2 cellular contexts compared by ENCODE assay signal in the genomic region with DNA sequence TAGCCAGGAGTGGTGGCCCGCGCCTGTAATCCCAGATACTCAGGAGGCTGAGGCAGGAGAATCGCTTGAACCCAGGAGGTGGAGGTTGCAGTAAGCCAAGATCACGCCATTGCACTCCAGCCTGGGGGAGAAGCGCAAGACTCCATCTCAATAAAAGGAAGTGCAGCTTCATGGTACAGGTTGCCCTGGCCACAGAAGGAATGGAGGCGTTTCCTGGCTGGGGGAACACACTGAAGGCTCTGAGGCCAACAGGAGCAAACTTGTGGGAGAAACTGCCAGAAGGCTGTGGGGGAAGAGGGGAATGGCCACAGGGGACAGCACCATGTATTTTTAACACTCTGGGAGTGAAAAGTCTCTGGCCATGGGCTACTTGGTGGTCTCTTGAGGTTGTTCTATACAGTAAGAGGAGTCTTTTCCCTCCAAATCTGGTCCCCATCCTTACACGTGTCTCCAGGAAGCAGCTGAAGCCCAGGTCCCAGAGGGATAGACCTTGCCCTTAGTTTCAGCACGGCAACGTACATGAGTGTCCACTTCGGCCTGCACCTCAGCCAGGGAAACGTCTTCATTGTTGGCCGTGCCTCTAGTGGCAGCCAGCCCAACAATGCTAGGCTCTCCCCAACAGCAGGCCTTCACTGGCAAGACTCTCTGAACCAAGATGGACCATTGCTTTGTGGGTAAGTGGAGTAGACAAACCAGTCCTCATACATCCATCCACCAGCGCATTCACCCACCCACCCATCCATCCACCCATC.
TF ChIP-seq lines count a peak whose summit lies in the region.

No MANE protein-coding gene starts in this region.

TF ChIP-seq in K562, 482 proteins besides CTCF, POLR2A, EP300 and RAD21:
- TF ChIP-seq NR4A1 (CRISPR knock-in tag; IDR thresholded peaks at IDR 0.05) (no peak), NR4A1 (tag; IDR thresholded peaks at IDR 0.05) (no peak), DACH1 (IDR thresholded peaks at IDR 0.05; ENCODE audit: partially characterized antibody) (no peak), SPI1 (IDR thresholded peaks at IDR 0.05; ENCODE audit: borderline replicate concordance, low read depth, low read length) (peak; percentile 23; the same call in 1 of the 2 replicates), NCOA4 (IDR thresholded peaks at IDR 0.05; ENCODE audit: partially characterized antibody) (no peak), SMAD3 (CRISPR knock-in tag; conservative IDR thresholded peaks at IDR 0.05) (no peak)

TF ChIP-seq in GM23338, 12 proteins besides CTCF, POLR2A, EP300 and RAD21:
- TF ChIP-seq EZH2phosphoT487 (IDR thresholded peaks at IDR 0.05; ENCODE audit: unreplicated experiment): no peak
- no peak for TF ChIP-seq CREB1 (CRISPR knock-in tag; IDR thresholded peaks at IDR 0.05; ENCODE audit: low read depth)
TF ChIP-seq in GM23338: peak in this region for 0.
